Comparison of ENCODE assay signal across 29 cellular contexts in the genomic region with DNA sequence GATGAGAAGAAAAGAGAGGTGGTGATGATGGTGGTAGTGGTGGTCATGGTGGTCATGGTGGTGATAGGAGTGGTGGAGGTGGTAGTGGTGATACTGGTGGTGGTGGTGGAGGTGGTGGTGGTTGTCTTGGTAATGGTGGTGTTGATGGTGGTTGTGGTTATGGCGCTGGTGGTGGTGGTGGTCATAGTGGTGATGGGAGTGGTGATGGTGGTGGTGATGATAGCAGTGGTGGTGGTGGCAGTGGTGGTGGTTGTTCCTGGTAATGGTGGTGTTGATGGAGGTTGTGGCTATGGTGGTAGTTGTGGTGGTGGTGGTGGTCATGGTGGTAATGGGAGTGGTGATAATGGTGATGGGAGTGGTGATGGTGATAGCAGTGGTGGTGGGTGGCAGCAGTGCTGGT. TPM values are rescaled to one million over a fixed set of nuclear protein-coding genes. Genes with fewer than 3 reads are reported as not detected.
"Had no signal": no experiment of that assay in that cellular context is flagged by ENCODE, and none has a peak within 500 bp of the region (broad histone marks: within the 10 kb centered on the region; RNA-seq: fewer than 3 reads in every experiment).

No MANE protein-coding gene starts in this region.

- H3K9me3 ChIP-seq: Peyer's patch, SJSA1, SK-N-SH had no signal

- FAIRE-seq: TTC549 had no signal

- H3K27me3 Mint-ChIP-seq: activated CD4-positive, alpha-beta T cell treated with anti-CD3 and anti-CD28 coated beads, Interleukin-2, amount 10 ng/mL, durations not matched to agents 24 days and 14 days had no signal

- DNase-seq: activated CD4-positive, alpha-beta T cell treated with anti-CD3 and anti-CD28 coated beads, Interleukin-2, amount 10 ng/mL, durations not matched to agents 24 days and 14 days; activated CD4-positive, alpha-beta T cell treated with anti-CD3 and anti-CD28 coated beads, Interleukin-2, amount 50 U/mL, for 4 hours; activated CD8-positive, alpha-beta memory T cell treated with anti-CD3 and anti-CD28 coated beads, Interleukin-2, amount 50 U/mL, for 4 hours; activated effector memory CD4-positive, alpha-beta T cell treated with Interleukin-2 at 50 U/mL for 16 hours; activated naive CD4-positive, alpha-beta T cell treated with anti-CD3 and anti-CD28 coated beads, Interleukin-2, amount 50 U/mL, for 16 hours; activated T-cell treated with anti-CD3 and anti-CD28 coated beads for 4 hours; activated T-cell treated with anti-CD3 and anti-CD28 coated beads, Interleukin-2, amount 50 U/mL, for 4 hours; amniotic stem cell; aorta; brain microvascular endothelial cell; central memory CD4-positive, alpha-beta T cell; NCI-H1105; NCI-H1417 treated with DMSO at 0.1 percent for 48 hours; NCI-H187 treated with DMSO at 0.1 percent for 48 hours; NCI-H2081 treated with DMSO at 0.1 percent for 48 hours; NCI-H345; NCI-H524 treated with DMSO at 0.1 percent for 48 hours; PC-3; Peyer's patch; RPMI8226; SHP77 treated with DMSO at 0.1 percent for 48 hours; SK-N-SH had no signal

- ATAC-seq: activated T-cell treated with anti-CD3 and anti-CD28 coated beads, Interleukin-2, amount 50 U/mL, for 4 hours; PC-3 had no signal

- H3K9me3 Mint-ChIP-seq: activated CD4-positive, alpha-beta T cell treated with anti-CD3 and anti-CD28 coated beads, Interleukin-2, amount 10 ng/mL, durations not matched to agents 24 days and 14 days; activated T-cell treated with anti-CD3 and anti-CD28 coated beads, Interleukin-2, amount 50 U/mL, for 4 hours; T-helper 2 cell treated with Interferon-gamma antibody and Interleukin-4, amounts not matched to agents 5 μg/mL and 100 μg/mL, for 36 hours had no signal

- H3K27ac Mint-ChIP-seq: activated CD4-positive, alpha-beta T cell treated with anti-CD3 and anti-CD28 coated beads, Interleukin-2, amount 10 ng/mL, durations not matched to agents 24 days and 14 days; T-helper 1 cell treated with Interleukin-12 subunit alpha and Interleukin-12 subunit beta and Interleukin-4 antibody, amounts not matched to agents 30 μg/mL and 1 μg/mL, for 36 hours; T-helper 2 cell treated with Interferon-gamma antibody and Interleukin-4, amounts not matched to agents 5 μg/mL and 100 μg/mL, for 36 hours had no signal

- H3K4me3 Mint-ChIP-seq: activated CD4-positive, alpha-beta T cell treated with anti-CD3 and anti-CD28 coated beads, Interleukin-2, amount 10 ng/mL, durations not matched to agents 24 days and 14 days; activated T-cell treated with anti-CD3 and anti-CD28 coated beads, Interleukin-2, amount 50 U/mL, for 4 hours; T-helper 1 cell treated with Interleukin-12 subunit alpha and Interleukin-12 subunit beta and Interleukin-4 antibody, amounts not matched to agents 30 μg/mL and 1 μg/mL, for 36 hours; T-helper 2 cell treated with Interferon-gamma antibody and Interleukin-4, amounts not matched to agents 5 μg/mL and 100 μg/mL, for 36 hours had no signal

- H3K9ac ChIP-seq: SK-N-SH had no signal

- H3K36me3 ChIP-seq: brain microvascular endothelial cell, Peyer's patch, SJSA1 had no signal

- H3K27ac ChIP-seq: brain microvascular endothelial cell, Peyer's patch, SJSA1 had no signal

- H3K4me3 ChIP-seq: Peyer's patch, SJSA1 had no signal

- H3K4me1 ChIP-seq: Peyer's patch, SJSA1 had no signal

- H3K4me1 Mint-ChIP-seq: activated CD4-positive, alpha-beta T cell treated with anti-CD3 and anti-CD28 coated beads, Interleukin-2, amount 10 ng/mL, durations not matched to agents 24 days and 14 days had no signal

- H3K4me2 ChIP-seq: SK-N-SH had no signal

- H3K27me3 ChIP-seq: brain microvascular endothelial cell, Peyer's patch had no signal

RNA-seq across cellular contexts. Expression of gene HAO1, which starts 36.8 kb away (rescaled TPM):
- total RNA-seq: activated CD4-positive, alpha-beta T cell treated with anti-CD3 and anti-CD28 coated beads, Interleukin-2, amount 10 ng/mL, durations not matched to agents 24 days and 14 days; activated T-cell treated with anti-CD3 and anti-CD28 coated beads, Interleukin-2, amount 50 U/mL, for 4 hours; aorta; cerebellum; M059J; NCI-H460; SJSA1 had no signal
- polyA plus RNA-seq: aorta, SK-N-SH had no signal
